In the genomic region with DNA sequence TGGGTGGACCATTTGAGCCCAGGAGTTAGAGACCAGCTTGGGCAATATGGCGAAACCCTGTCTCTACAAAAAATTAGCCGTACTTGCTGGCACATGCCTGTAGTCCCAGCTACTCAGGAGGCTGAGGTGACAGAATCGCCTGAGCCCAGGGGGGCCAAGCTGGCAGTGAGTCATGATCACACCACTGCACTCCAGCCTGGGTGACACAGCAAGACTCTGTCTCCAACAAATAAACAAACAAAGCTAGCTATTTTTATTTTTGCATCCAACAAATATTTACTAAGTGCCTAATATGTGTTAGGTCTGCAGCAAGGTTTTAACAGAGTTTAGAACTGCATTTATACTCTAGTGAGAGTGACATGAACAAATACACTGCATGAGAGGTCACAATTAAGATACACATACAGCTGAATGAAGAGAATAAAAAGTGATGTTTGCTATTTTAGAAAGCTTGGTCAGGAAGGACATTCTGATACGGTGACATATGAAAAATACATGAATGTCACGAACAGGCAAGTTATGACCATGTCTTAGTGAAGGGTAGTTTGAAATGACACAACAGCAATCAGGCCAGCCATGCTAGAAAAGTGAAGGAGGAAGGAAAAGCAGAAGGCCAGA, we compare ENCODE assay signal across 13 cellular contexts.
DNase-seq lines count a peak whose midpoint lies in the region; ATAC-seq, FAIRE-seq and TF ChIP-seq lines count a peak whose summit lies in the region.
"Had no signal": no experiment of that assay in that cellular context is flagged by ENCODE, and none has a peak within 500 bp of the region (broad histone marks: within the 10 kb centered on the region; RNA-seq: fewer than 3 reads in every experiment).

No MANE protein-coding gene starts in this region.

- DNase-seq in NCI-H2171 treated with DMSO at 0.1 percent for 48 hours (lab: John Stamatoyannopoulos, UW), result peak; percentile 69
- DNase-seq in NCI-H2171 (lab: John Stamatoyannopoulos, UW), result no peak
- DNase-seq in PC-3, result peak; percentile 13
- peak; percentile 11 for DNase-seq in endothelial cell of umbilical vein (ENCODE audit: low read depth, low spot score)
- no peak for DNase-seq in neural progenitor cell (ENCODE audit: low spot score)
- no peak for DNase-seq in GM19239 (ENCODE audit: insufficient read length, low spot score)
- DNase-seq in activated CD4-positive, alpha-beta T cell treated with anti-CD3 and anti-CD28 coated beads, Interleukin-2, amount 50 U/mL, for 48 hours, result no peak
- DNase-seq in osteoblast (ENCODE audit: insufficient read length, low spot score, missing footprints), result no peak
- DNase-seq: activated gamma-delta T cell; NCI-H1694; stimulated activated naive B cell treated with anti-CD40 and anti-IgM and Interleukin-4, amounts not matched to agents 10 μg/mL and 1 μg/mL and 100 μg/mL, for 72 hours had no signal

- dilution Hi-C loops in endothelial cell of umbilical vein (cut with MboI; ENCODE audit: extremely low pct_ligation_motif_present, low sequenced_read_pairs), result no loop called here

- POLR2A ChIA-PET in PC-3 (lab: Charles Lee; ENCODE audit: unreplicated experiment), result no interaction called here
- POLR2A ChIA-PET in endothelial cell of umbilical vein (lab: Charles Lee), result no interaction called here

- H3K9me1 ChIP-seq in endothelial cell of umbilical vein (replicated peaks; ENCODE audit: control insufficient read depth, extremely low read depth, insufficient read depth, low read length), result no peaks in the 10 kb centered on the region

- peaks cover 17% of the 10 kb centered on the region for H3K36me3 ChIP-seq in PC-3 (ENCODE audit: low read depth, low read length)
- peaks cover 0 to 4% of the 10 kb centered on the region in 2 experiments for H3K36me3 ChIP-seq in endothelial cell of umbilical vein (ENCODE audit: control insufficient read depth in 2 of 2, extremely low read depth in 1 of 2, insufficient read depth in 2 of 2, low read length in 2 of 2)
- H3K36me3 ChIP-seq in neural progenitor cell, result peaks cover 14% of the 10 kb centered on the region
- peaks cover 25% of the 10 kb centered on the region for H3K36me3 ChIP-seq in osteoblast (ENCODE audit: insufficient read depth, low read length)

- H3K27ac ChIP-seq in PC-3 (ENCODE audit: low read length) (no peak overlapping the region), endothelial cell of umbilical vein (ENCODE audit: insufficient read depth, low read depth, low read length) (no peak overlapping the region), neural progenitor cell (peak overlapping the region; percentile 43), osteoblast (ENCODE audit: low read depth, low read length) (no peak overlapping the region)
- H3K27ac ChIP-seq: skin epidermis had no signal

- H3K4me2 ChIP-seq in PC-3 (ENCODE audit: low read length), result no peak overlapping the region
- H3K4me2 ChIP-seq in endothelial cell of umbilical vein (ENCODE audit: insufficient read depth, low read length), result no peak overlapping the region
- no peak overlapping the region for H3K4me2 ChIP-seq in neural progenitor cell
- no peak overlapping the region for H3K4me2 ChIP-seq in osteoblast (ENCODE audit: insufficient read depth, low read length)

- H3K9me3 ChIP-seq in PC-3 (ENCODE audit: low read length) (no peaks in the 10 kb centered on the region), endothelial cell of umbilical vein (replicated peaks; ENCODE audit: control insufficient read depth, insufficient read depth, low read length) (no peaks in the 10 kb centered on the region), neural progenitor cell (ENCODE audit: low read depth) (no peaks in the 10 kb centered on the region), osteoblast (ENCODE audit: low read depth, low read length) (no peaks in the 10 kb centered on the region)

- no peak for FAIRE-seq in endothelial cell of umbilical vein (lab: Jason Lieb, UNC)
- FAIRE-seq in GM19239 (lab: Jason Lieb, UNC), result no peak

- H3K9me2 ChIP-seq in PC-3 (replicated peaks; ENCODE audit: low read length), result no peaks in the 10 kb centered on the region

- H3K27me3 Mint-ChIP-seq in neural progenitor cell (ENCODE audit: insufficient read depth, low read depth), result no peaks in the 10 kb centered on the region

- H3K9ac ChIP-seq in PC-3 (ENCODE audit: low read length), result no peak overlapping the region
- H3K9ac ChIP-seq in endothelial cell of umbilical vein (replicated peaks; ENCODE audit: extremely low read depth, insufficient read depth, low read length), result no peak overlapping the region
- no peak overlapping the region for H3K9ac ChIP-seq in neural progenitor cell

- H3K4me1 ChIP-seq in PC-3 (ENCODE audit: insufficient read depth, low read length) (no peaks in the 10 kb centered on the region), endothelial cell of umbilical vein (ENCODE audit: control insufficient read depth, extremely low read depth, insufficient read depth, low read length) (peaks cover 19% of the 10 kb centered on the region), neural progenitor cell (peaks cover 5% of the 10 kb centered on the region), osteoblast (ENCODE audit: insufficient read depth, low read length) (peaks cover 30% of the 10 kb centered on the region)

- H3F3A ChIP-seq in PC-3 (ENCODE audit: low read length, unreplicated experiment) (no peaks in the 10 kb centered on the region), neural progenitor cell (ENCODE audit: low read depth) (no peaks in the 10 kb centered on the region)

- no peak overlapping the region for H3K4me3 Mint-ChIP-seq in neural progenitor cell
- H3K4me3 Mint-ChIP-seq: stimulated activated naive B cell treated with anti-CD40 and anti-IgM and Interleukin-4, amounts not matched to agents 10 μg/mL and 1 μg/mL and 100 μg/mL, for 72 hours; T-helper 2 cell treated with Interferon-gamma antibody and Interleukin-4, amounts not matched to agents 5 μg/mL and 100 μg/mL, for 36 hours had no signal

- no peak overlapping the region for H3K27ac Mint-ChIP-seq in neural progenitor cell
- H3K27ac Mint-ChIP-seq: stimulated activated naive B cell treated with anti-CD40 and anti-IgM and Interleukin-4, amounts not matched to agents 10 μg/mL and 1 μg/mL and 100 μg/mL, for 72 hours; T-helper 2 cell treated with Interferon-gamma antibody and Interleukin-4, amounts not matched to agents 5 μg/mL and 100 μg/mL, for 36 hours had no signal

- H3K79me2 ChIP-seq in PC-3 (ENCODE audit: low read length) (no peaks in the 10 kb centered on the region), endothelial cell of umbilical vein (ENCODE audit: control insufficient read depth, insufficient read depth, low read length) (peaks cover 4% of the 10 kb centered on the region), neural progenitor cell (ENCODE audit: low read depth) (no peaks in the 10 kb centered on the region), osteoblast (ENCODE audit: insufficient read depth, low read length) (peaks cover 13% of the 10 kb centered on the region)

- H3K4me3 ChIP-seq in PC-3 (ENCODE audit: low read length) (no peak overlapping the region), endothelial cell of umbilical vein (replicated peaks in 1 of 3; ENCODE audit: insufficient read depth in 1 of 3, low read depth in 1 of 3, low read length in 3 of 3) (no peak overlapping the region), neural progenitor cell (no peak overlapping the region), osteoblast (ENCODE audit: insufficient read depth, low read length) (no peak overlapping the region)
- H3K4me3 ChIP-seq: skin epidermis had no signal

- H3K4me1 Mint-ChIP-seq in neural progenitor cell, result peaks cover 5% of the 10 kb centered on the region
- H3K4me1 Mint-ChIP-seq: stimulated activated naive B cell treated with anti-CD40 and anti-IgM and Interleukin-4, amounts not matched to agents 10 μg/mL and 1 μg/mL and 100 μg/mL, for 72 hours had no signal

- H4K20me1 ChIP-seq in PC-3 (ENCODE audit: low read length) (no peaks in the 10 kb centered on the region), endothelial cell of umbilical vein (replicated peaks; ENCODE audit: control insufficient read depth, extremely low read depth, insufficient read depth, low read length) (no peaks in the 10 kb centered on the region), neural progenitor cell (ENCODE audit: low read depth) (no peaks in the 10 kb centered on the region), osteoblast (ENCODE audit: insufficient read depth, low read length) (peaks cover 28% of the 10 kb centered on the region)

- intact Hi-C loops in PC-3 (cut with micrococcal nuclease) (no loop called here), endothelial cell of umbilical vein (cut with micrococcal nuclease) (no loop called here)

- TF ChIP-seq POLR2A in endothelial cell of umbilical vein (IDR thresholded peaks at IDR 0.05; ENCODE audit: low read depth, low read length), result no peak

- H3K9me3 Mint-ChIP-seq in neural progenitor cell, result no peaks in the 10 kb centered on the region
- H3K9me3 Mint-ChIP-seq: stimulated activated naive B cell treated with anti-CD40 and anti-IgM and Interleukin-4, amounts not matched to agents 10 μg/mL and 1 μg/mL and 100 μg/mL, for 72 hours; T-helper 2 cell treated with Interferon-gamma antibody and Interleukin-4, amounts not matched to agents 5 μg/mL and 100 μg/mL, for 36 hours had no signal

- CTCF ChIA-PET in PC-3 (lab: Charles Lee) (no interaction called here), endothelial cell of umbilical vein (lab: Charles Lee) (interaction anchor here (1.1 to 4.2 kb wide), 5 partner anchors 9 to 182 kb away, joined by 3 to 15 read pairs (median 5); no protein-coding TSS in a partner anchor)

- H3K36me3 Mint-ChIP-seq in neural progenitor cell, result peaks cover 32% of the 10 kb centered on the region
- H3K36me3 Mint-ChIP-seq: stimulated activated naive B cell treated with anti-CD40 and anti-IgM and Interleukin-4, amounts not matched to agents 10 μg/mL and 1 μg/mL and 100 μg/mL, for 72 hours had no signal

- ATAC-seq in PC-3, result peak; percentile 58
- ATAC-seq: stimulated activated naive B cell treated with anti-CD40 and anti-IgM and Interleukin-4, amounts not matched to agents 10 μg/mL and 1 μg/mL and 100 μg/mL, for 72 hours had no signal

- H2AFZ ChIP-seq in PC-3 (ENCODE audit: low read length) (no peak overlapping the region), endothelial cell of umbilical vein (ENCODE audit: low read depth, low read length) (no peak overlapping the region), neural progenitor cell (replicated peaks) (no peak overlapping the region), osteoblast (ENCODE audit: low read length) (no peak overlapping the region)

- H3K27me3 ChIP-seq in PC-3 (ENCODE audit: low read length), result no peaks in the 10 kb centered on the region
- H3K27me3 ChIP-seq in endothelial cell of umbilical vein (ENCODE audit: control insufficient read depth in 2 of 2, insufficient read depth in 2 of 2, low read length in 2 of 2), result no peaks in the 10 kb centered on the region
- H3K27me3 ChIP-seq in neural progenitor cell, result no peaks in the 10 kb centered on the region
- no peaks in the 10 kb centered on the region for H3K27me3 ChIP-seq in osteoblast (ENCODE audit: insufficient read depth, low read length)

- BruUV-seq in PC-3 (replicated peaks; lab: Mats Ljungman, UMichigan) (no TSS peak), endothelial cell of umbilical vein (replicated peaks; lab: Mats Ljungman, UMichigan) (no TSS peak)

- TF ChIP-seq CTCF in PC-3 (conservative IDR thresholded peaks at IDR 0.05; ENCODE audit: low read depth, low read length) (no peak), endothelial cell of umbilical vein (IDR thresholded peaks at IDR 0.05; ENCODE audit: extremely low read depth in 1 of 2, insufficient read depth in 1 of 2, low read depth in 1 of 2, low read length in 2 of 2) (no peak), neural progenitor cell (IDR thresholded peaks at IDR 0.05) (no peak), osteoblast (IDR thresholded peaks at IDR 0.05; ENCODE audit: extremely low read depth, low read depth, low read length) (no peak)

Comparison
In these comparisons a context has a peak if more than half of its experiments do, and no peak if none do; other contexts are left out.
1. DNase-seq: peak in NCI-H2171 treated with DMSO at 0.1 percent for 48 hours (single experiment), PC-3 (single experiment) and endothelial cell of umbilical vein (single experiment); none in NCI-H2171 (single experiment), neural progenitor cell (single experiment), GM19239 (single experiment), activated CD4-positive, alpha-beta T cell treated with anti-CD3 and anti-CD28 coated beads, Interleukin-2, amount 50 U/mL, for 48 hours (0 of 2) and osteoblast (single experiment).